8 cellular contexts compared by ENCODE assay signal in the genomic region with DNA sequence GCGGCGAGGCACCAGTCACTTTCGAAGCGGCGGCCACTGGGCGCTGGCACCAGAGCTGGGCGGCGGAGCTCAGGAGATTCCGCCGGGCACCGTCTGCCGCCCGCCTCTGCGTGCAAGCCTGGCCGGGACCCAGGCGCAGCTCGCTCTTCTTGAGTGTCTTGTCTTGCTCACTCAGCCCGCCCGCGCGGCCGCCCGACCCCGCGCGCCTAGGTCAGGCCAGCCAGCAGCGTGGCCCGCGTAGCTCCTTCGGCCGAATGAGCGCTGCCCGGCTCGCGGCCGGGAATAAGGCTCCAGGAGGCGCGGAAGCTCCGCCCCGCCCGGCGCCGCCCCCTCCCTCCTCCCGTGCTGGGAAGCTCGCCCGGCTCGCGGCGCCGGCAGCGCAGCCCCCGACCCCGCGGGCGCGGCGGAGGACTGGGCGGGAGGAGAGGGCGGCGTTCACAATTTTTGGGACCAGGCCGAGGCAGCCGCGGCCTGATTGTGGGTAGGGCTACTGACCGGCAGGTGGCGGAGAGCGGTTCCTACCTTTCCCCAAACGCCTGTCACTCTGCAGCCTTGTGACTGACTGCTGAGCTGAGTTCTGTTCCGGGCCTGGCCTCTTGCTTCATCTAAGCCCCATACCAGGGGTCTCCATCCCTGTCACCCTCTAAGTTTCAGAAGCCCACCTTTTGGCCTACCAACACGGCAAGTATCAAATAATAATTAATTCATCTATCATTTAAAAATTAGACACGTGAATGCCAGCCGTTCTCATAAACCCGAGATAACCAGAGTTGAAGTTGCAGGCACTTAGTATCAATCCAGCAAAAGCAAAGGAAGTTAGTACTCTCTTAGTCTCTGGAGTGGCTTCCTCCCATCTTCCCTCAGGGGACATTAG. TPM values are rescaled to one million over a fixed set of nuclear protein-coding genes. Genes with fewer than 3 reads are reported as not detected.
A peak's percentile ranks its signal among the peaks of the same experiment; 100 is the strongest.
DNase-seq lines count a peak whose midpoint lies in the region; ATAC-seq, FAIRE-seq and TF ChIP-seq lines count a peak whose summit lies in the region.

A gene with protein sequence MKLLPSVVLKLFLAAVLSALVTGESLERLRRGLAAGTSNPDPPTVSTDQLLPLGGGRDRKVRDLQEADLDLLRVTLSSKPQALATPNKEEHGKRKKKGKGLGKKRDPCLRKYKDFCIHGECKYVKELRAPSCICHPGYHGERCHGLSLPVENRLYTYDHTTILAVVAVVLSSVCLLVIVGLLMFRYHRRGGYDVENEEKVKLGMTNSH (minus strand): TSS at position 256 of the 874 bp plus-strand sequence. CDS start 275 bp downstream, outside the sequence.

- no peak for DNase-seq in GM12864 (ENCODE audit: low read depth)
- DNase-seq in H54 (ENCODE audit: insufficient read length, low spot score), result peak; percentile 81
- peak; percentile 93 for DNase-seq in SW480 (ENCODE audit: low spot score)
- DNase-seq in ascending aorta (ENCODE audit: low spot score in 2 of 2), result peak; percentile 27 to 90
- peak; percentile 92 for DNase-seq in left ventricle myocardium superior
- peak; percentile 91 for DNase-seq in posterior vena cava (ENCODE audit: low spot score)

- intact Hi-C loops in ascending aorta (cut with DNase I) (loop anchor here (2.0 to 5.0 kb wide), 4 partner anchors 44 to 239 kb away; partner anchors contain the start of gene PFDN1), left ventricle myocardium superior (cut with micrococcal nuclease) (loop anchor here (2.0 kb wide), 1 partner anchor 102 kb away; no protein-coding TSS in a partner anchor), posterior vena cava (cut with DNase I) (loop anchor here (5.0 to 10.0 kb wide), 2 partner anchors 104 to 172 kb away; partner anchors contain the start of gene CYSTM1 (in 1 of the 2))

- TF ChIP-seq CTCF in GM12864 (IDR thresholded peaks at IDR 0.05; ENCODE audit: low read depth, low read length, missing control alignments), result peak; percentile 79
- TF ChIP-seq CTCF in Loucy (conservative IDR thresholded peaks at IDR 0.05; ENCODE audit: low read length), result peak; percentile 51
- peak; percentile 31 to 55 (median 50) for TF ChIP-seq CTCF in ascending aorta (IDR thresholded peaks at IDR 0.05)

- H3F3A ChIP-seq in Loucy (ENCODE audit: low read depth), result no peaks in the 10 kb centered on the region

- H3K4me3 ChIP-seq in GM12864 (ENCODE audit: low read depth, low read length) (peak within 1 kb of the TSS; percentile 65), Loucy (ENCODE audit: low read length, poor library complexity, severe bottlenecking) (peak within 1 kb of the TSS; percentile 79), ascending aorta (peak within 1 kb of the TSS; percentile 69 to 93)

- peak within 1 kb of the TSS; percentile 54 for H3K9ac ChIP-seq in Loucy (ENCODE audit: low read depth, low read length, poor library complexity, severe bottlenecking)

- no peaks in the 10 kb centered on the region for H3K9me2 ChIP-seq in Loucy (replicated peaks; ENCODE audit: low read depth, low read length)

- peak; percentile 84 for ATAC-seq in left ventricle myocardium superior
- no peak for ATAC-seq in HG02970 (IDR thresholded peaks at IDR 0.05; ENCODE audit: low FRiP score, unreplicated experiment)

- H3K9me3 ChIP-seq in Loucy (ENCODE audit: insufficient read depth, low read depth, low read length), result no peaks in the 10 kb centered on the region
- no peaks in the 10 kb centered on the region for H3K9me3 ChIP-seq in ascending aorta

- H3K4me2 ChIP-seq in Loucy (ENCODE audit: low read depth, low read length, poor library complexity, severe bottlenecking), result peak within 1 kb of the TSS; percentile 83

- TF ChIP-seq POLR2A in H54 (IDR thresholded peaks at IDR 0.05; ENCODE audit: low read depth, low read length), result peak; percentile 99

- H3K27me3 ChIP-seq in Loucy (ENCODE audit: insufficient read depth, low read length, poor library complexity, severe bottlenecking) (peaks cover 11% of the 10 kb centered on the region), ascending aorta (no peaks in the 10 kb centered on the region)

- H3K27ac ChIP-seq in ascending aorta, result peak within 1 kb of the TSS; percentile 75 to 80

- H2AFZ ChIP-seq in Loucy (ENCODE audit: low read length), result peak within 1 kb of the TSS; percentile 97

- H3K79me2 ChIP-seq in Loucy (ENCODE audit: insufficient read depth, low read length), result no peaks in the 10 kb centered on the region

- FAIRE-seq in H54 (lab: Jason Lieb, UNC), result no peak

- H4K20me1 ChIP-seq in Loucy (ENCODE audit: insufficient read depth, low read length, poor library complexity, severe bottlenecking), result no peaks in the 10 kb centered on the region

- no peaks in the 10 kb centered on the region for H3K36me3 ChIP-seq in Loucy (ENCODE audit: insufficient read depth, low read length)
- H3K36me3 ChIP-seq in ascending aorta, result no peaks in the 10 kb centered on the region

- H3K4me1 ChIP-seq in Loucy (ENCODE audit: insufficient read depth, low read length, poor library complexity, severe bottlenecking), result peaks cover 29% of the 10 kb centered on the region
- H3K4me1 ChIP-seq in ascending aorta, result peaks cover 0 to 22% of the 10 kb centered on the region in 2 donors

RNA-seq across cellular contexts. Expression of the gene that starts here (rescaled TPM):
- 3.0 TPM for total RNA-seq in ascending aorta
- total RNA-seq in left ventricle myocardium superior, result 21.9 TPM
- 1 to 10 TPM; 6.9 to 9.5 TPM for total RNA-seq in posterior vena cava
